17 cellular contexts compared by ENCODE assay signal in the genomic region with DNA sequence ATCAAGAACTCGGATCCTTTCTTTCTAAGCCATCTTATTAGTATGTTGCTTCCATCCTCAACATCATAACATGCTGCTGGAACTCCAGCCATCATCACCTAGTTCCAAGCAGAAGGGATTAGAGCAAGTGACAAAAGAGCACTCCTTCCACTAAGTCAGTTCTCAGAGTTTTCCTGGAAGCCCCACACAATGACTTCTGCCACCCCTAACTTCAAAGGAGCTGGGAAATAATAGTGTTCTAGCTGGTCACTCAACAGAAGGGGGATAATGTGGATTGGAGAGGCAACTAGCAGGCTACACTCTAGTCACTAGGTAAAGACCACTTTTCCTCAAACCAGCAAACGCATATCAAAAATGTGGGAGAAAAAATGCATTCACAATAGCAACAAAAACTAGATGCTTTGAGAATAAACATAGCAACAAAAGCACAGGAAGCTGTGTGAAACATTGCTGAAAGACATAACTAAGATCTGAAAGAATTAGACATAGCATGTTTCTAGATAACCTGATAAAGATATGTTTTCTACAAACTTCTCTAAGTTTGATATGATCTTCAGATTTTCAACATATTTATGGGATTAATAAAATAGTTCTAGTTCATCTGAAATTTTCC. TPM values are rescaled to one million over a fixed set of nuclear protein-coding genes. Genes with fewer than 3 reads are reported as not detected.
DNase-seq lines count a peak whose midpoint lies in the region; ATAC-seq and TF ChIP-seq lines count a peak whose summit lies in the region.
"Had no signal": no experiment of that assay in that cellular context is flagged by ENCODE, and none has a peak within 500 bp of the region (broad histone marks: within the 10 kb centered on the region; RNA-seq: fewer than 3 reads in every experiment).

No MANE protein-coding gene starts in this region.

- peak; percentile 53 for DNase-seq in activated CD4-positive, alpha-beta T cell treated with anti-CD3 and anti-CD28 coated beads, Interleukin-2, amount 10 ng/mL, durations not matched to agents 24 days and 14 days
- DNase-seq in activated CD4-positive, alpha-beta T cell treated with anti-CD3 and anti-CD28 coated beads for 36 hours: no peak
- DNase-seq in stimulated activated naive CD8-positive, alpha-beta T cell treated with anti-CD3 and anti-CD28 coated beads, Interleukin-15, Interleukin-2, amounts not matched to agents 100 U/mL and 50 U/mL, for 24 hours: no peak
- no peak for DNase-seq in effector memory CD8-positive, alpha-beta T cell
- DNase-seq in DMS 273 (lab: John Stamatoyannopoulos, UW; ENCODE audit: unreplicated experiment): no peak
- no peak for DNase-seq in osteoblast (ENCODE audit: insufficient read length, low spot score, missing footprints)
- no peak for DNase-seq in NCI-H2196 treated with DMSO at 0.1 percent for 48 hours (lab: John Stamatoyannopoulos, UW; ENCODE audit: unreplicated experiment)
- DNase-seq: C1 segment of cervical spinal cord, DMS79 treated with DMSO at 0.1 percent for 48 hours, MG63, NCI-H1092 treated with DMSO at 0.1 percent for 48 hours, NCI-H1694 treated with DMSO at 0.1 percent for 48 hours, NCI-H69, PC-3 had no signal

- no peak for TF ChIP-seq CTCF in osteoblast (IDR thresholded peaks at IDR 0.05; ENCODE audit: extremely low read depth, low read depth, low read length)

- peaks cover 48% of the 10 kb centered on the region for H3K36me3 Mint-ChIP-seq in activated CD4-positive, alpha-beta T cell treated with anti-CD3 and anti-CD28 coated beads, Interleukin-2, amount 10 ng/mL, durations not matched to agents 24 days and 14 days (ENCODE audit: low read depth)
- H3K36me3 Mint-ChIP-seq in activated CD4-positive, alpha-beta T cell treated with anti-CD3 and anti-CD28 coated beads for 36 hours (ENCODE audit: low read depth): peaks cover 39% of the 10 kb centered on the region
- H3K36me3 Mint-ChIP-seq in stimulated activated naive CD8-positive, alpha-beta T cell treated with anti-CD3 and anti-CD28 coated beads, Interleukin-15, Interleukin-2, amounts not matched to agents 100 ng/mL and 50 ng/mL, for 24 hours (ENCODE audit: low read depth): peaks cover 57% of the 10 kb centered on the region
- H3K36me3 Mint-ChIP-seq in effector memory CD8-positive, alpha-beta T cell (ENCODE audit: insufficient read depth): peaks cover 57% of the 10 kb centered on the region

- no peaks in the 10 kb centered on the region for H3K4me1 ChIP-seq in osteoblast (ENCODE audit: insufficient read depth, low read length)

- no peak overlapping the region for H3K4me3 ChIP-seq in osteoblast (ENCODE audit: insufficient read depth, low read length)
- H3K4me3 ChIP-seq: HAP-1, MG63 had no signal

- H2AFZ ChIP-seq in osteoblast (ENCODE audit: low read length): no peak overlapping the region

- no peak overlapping the region for H3K27ac Mint-ChIP-seq in activated CD4-positive, alpha-beta T cell treated with anti-CD3 and anti-CD28 coated beads, Interleukin-2, amount 10 ng/mL, durations not matched to agents 24 days and 14 days
- H3K27ac Mint-ChIP-seq in activated CD4-positive, alpha-beta T cell treated with anti-CD3 and anti-CD28 coated beads for 36 hours: no peak overlapping the region
- H3K27ac Mint-ChIP-seq in stimulated activated naive CD8-positive, alpha-beta T cell treated with anti-CD3 and anti-CD28 coated beads, Interleukin-15, Interleukin-2, amounts not matched to agents 100 ng/mL and 50 ng/mL, for 24 hours: peak overlapping the region; percentile 40
- peak overlapping the region; percentile 53 to 80 for H3K27ac Mint-ChIP-seq in effector memory CD8-positive, alpha-beta T cell

- no peaks in the 10 kb centered on the region for H4K20me1 ChIP-seq in osteoblast (ENCODE audit: insufficient read depth, low read length)

- H3K27me3 Mint-ChIP-seq in activated CD4-positive, alpha-beta T cell treated with anti-CD3 and anti-CD28 coated beads, Interleukin-2, amount 10 ng/mL, durations not matched to agents 24 days and 14 days: no peaks in the 10 kb centered on the region
- no peaks in the 10 kb centered on the region for H3K27me3 Mint-ChIP-seq in activated CD4-positive, alpha-beta T cell treated with anti-CD3 and anti-CD28 coated beads for 36 hours
- no peaks in the 10 kb centered on the region for H3K27me3 Mint-ChIP-seq in stimulated activated naive CD8-positive, alpha-beta T cell treated with anti-CD3 and anti-CD28 coated beads, Interleukin-15, Interleukin-2, amounts not matched to agents 100 ng/mL and 50 ng/mL, for 24 hours
- no peaks in the 10 kb centered on the region for H3K27me3 Mint-ChIP-seq in effector memory CD8-positive, alpha-beta T cell

- CTCF ChIA-PET in activated CD4-positive, alpha-beta T cell treated with anti-CD3 and anti-CD28 coated beads for 36 hours (lab: Charles Lee): no interaction called here

- no peak for ATAC-seq in activated CD4-positive, alpha-beta T cell treated with anti-CD3 and anti-CD28 coated beads for 36 hours
- ATAC-seq in stimulated activated naive CD8-positive, alpha-beta T cell treated with anti-CD3 and anti-CD28 coated beads, Interleukin-15, Interleukin-2, amounts not matched to agents 100 U/mL and 50 U/mL, for 24 hours: no peak
- ATAC-seq in effector memory CD8-positive, alpha-beta T cell (replicated peaks): peak; percentile 35
- ATAC-seq: PC-3 had no signal

- POLR2A ChIA-PET in activated CD4-positive, alpha-beta T cell treated with anti-CD3 and anti-CD28 coated beads for 36 hours (lab: Charles Lee): no interaction called here

- H3K9me3 Mint-ChIP-seq in activated CD4-positive, alpha-beta T cell treated with anti-CD3 and anti-CD28 coated beads, Interleukin-2, amount 10 ng/mL, durations not matched to agents 24 days and 14 days: no peaks in the 10 kb centered on the region
- H3K9me3 Mint-ChIP-seq in activated CD4-positive, alpha-beta T cell treated with anti-CD3 and anti-CD28 coated beads for 36 hours (ENCODE audit: low read depth): no peaks in the 10 kb centered on the region
- H3K9me3 Mint-ChIP-seq in stimulated activated naive CD8-positive, alpha-beta T cell treated with anti-CD3 and anti-CD28 coated beads, Interleukin-15, Interleukin-2, amounts not matched to agents 100 ng/mL and 50 ng/mL, for 24 hours: no peaks in the 10 kb centered on the region
- no peaks in the 10 kb centered on the region for H3K9me3 Mint-ChIP-seq in effector memory CD8-positive, alpha-beta T cell

- H3K4me1 Mint-ChIP-seq in activated CD4-positive, alpha-beta T cell treated with anti-CD3 and anti-CD28 coated beads, Interleukin-2, amount 10 ng/mL, durations not matched to agents 24 days and 14 days: peaks cover 16% of the 10 kb centered on the region
- peaks cover 20% of the 10 kb centered on the region for H3K4me1 Mint-ChIP-seq in activated CD4-positive, alpha-beta T cell treated with anti-CD3 and anti-CD28 coated beads for 36 hours
- H3K4me1 Mint-ChIP-seq in stimulated activated naive CD8-positive, alpha-beta T cell treated with anti-CD3 and anti-CD28 coated beads, Interleukin-15, Interleukin-2, amounts not matched to agents 100 ng/mL and 50 ng/mL, for 24 hours (ENCODE audit: low read depth): peaks cover 23% of the 10 kb centered on the region
- peaks cover 7 to 19% of the 10 kb centered on the region in 2 donors for H3K4me1 Mint-ChIP-seq in effector memory CD8-positive, alpha-beta T cell (ENCODE audit: low read depth in 2 of 2)

- H3K36me3 ChIP-seq in osteoblast (ENCODE audit: insufficient read depth, low read length): peaks cover 36% of the 10 kb centered on the region
- H3K36me3 ChIP-seq: HAP-1 had no signal

- H3K4me2 ChIP-seq in osteoblast (ENCODE audit: insufficient read depth, low read length): no peak overlapping the region

- no peak overlapping the region for H3K27ac ChIP-seq in osteoblast (ENCODE audit: low read depth, low read length)
- H3K27ac ChIP-seq: 22Rv1 had no signal

- no peaks in the 10 kb centered on the region for H3K9me3 ChIP-seq in osteoblast (ENCODE audit: low read depth, low read length)
- H3K9me3 ChIP-seq: HAP-1, MG63 had no signal

- H3K4me3 Mint-ChIP-seq in activated CD4-positive, alpha-beta T cell treated with anti-CD3 and anti-CD28 coated beads, Interleukin-2, amount 10 ng/mL, durations not matched to agents 24 days and 14 days: no peak overlapping the region
- no peak overlapping the region for H3K4me3 Mint-ChIP-seq in activated CD4-positive, alpha-beta T cell treated with anti-CD3 and anti-CD28 coated beads for 36 hours
- H3K4me3 Mint-ChIP-seq in stimulated activated naive CD8-positive, alpha-beta T cell treated with anti-CD3 and anti-CD28 coated beads, Interleukin-15, Interleukin-2, amounts not matched to agents 100 ng/mL and 50 ng/mL, for 24 hours: no peak overlapping the region
- peak overlapping the region in 1 of 2 donors; percentile 47 for H3K4me3 Mint-ChIP-seq in effector memory CD8-positive, alpha-beta T cell

- intact Hi-C loops in activated CD4-positive, alpha-beta T cell treated with anti-CD3 and anti-CD28 coated beads, Interleukin-2, amount 10 ng/mL, durations not matched to agents 24 days and 14 days (cut with micrococcal nuclease): no loop called here
- intact Hi-C loops in activated CD4-positive, alpha-beta T cell treated with anti-CD3 and anti-CD28 coated beads for 36 hours (cut with DNase I, micrococcal nuclease): no loop called here

- no peaks in the 10 kb centered on the region for H3K27me3 ChIP-seq in osteoblast (ENCODE audit: insufficient read depth, low read length)
- H3K27me3 ChIP-seq: MG63 had no signal

- no peaks in the 10 kb centered on the region for H3K79me2 ChIP-seq in osteoblast (ENCODE audit: insufficient read depth, low read length)

RNA-seq across cellular contexts. Expression of a gene that starts 39.5 kb away (rescaled TPM):
- 85.3 and 88.4 TPM in 2 replicates for total RNA-seq in activated CD4-positive, alpha-beta T cell treated with anti-CD3 and anti-CD28 coated beads, Interleukin-2, amount 10 ng/mL, durations not matched to agents 24 days and 14 days
- 100 to 1,000 TPM; 103 TPM for total RNA-seq in activated CD4-positive, alpha-beta T cell treated with anti-CD3 and anti-CD28 coated beads for 36 hours
- 215 and 237 TPM in 2 replicates for total RNA-seq in osteoblast

Comparison
In these comparisons a context has a peak if more than half of its experiments do, and no peak if none do; other contexts are left out.
1. H3K27ac Mint-ChIP-seq: peak in stimulated activated naive CD8-positive, alpha-beta T cell treated with anti-CD3 and anti-CD28 coated beads, Interleukin-15, Interleukin-2, amounts not matched to agents 100 ng/mL and 50 ng/mL, for 24 hours (single experiment) and effector memory CD8-positive, alpha-beta T cell (2 of 2); none in activated CD4-positive, alpha-beta T cell treated with anti-CD3 and anti-CD28 coated beads, Interleukin-2, amount 10 ng/mL, durations not matched to agents 24 days and 14 days (single experiment) and activated CD4-positive, alpha-beta T cell treated with anti-CD3 and anti-CD28 coated beads for 36 hours (single experiment).